Comparison of ENCODE assay signal across 26 cellular contexts in genomic region chr6:168367285-168367720, GRCh38. TPM values are rescaled to one million over a fixed set of nuclear protein-coding genes. Genes with fewer than 3 reads are reported as not detected.
DNase-seq lines count a peak whose midpoint lies in the region; ATAC-seq and TF ChIP-seq lines count a peak whose summit lies in the region.
"Had no signal": no experiment of that assay in that cellular context is flagged by ENCODE, and none has a peak within 500 bp of the region (broad histone marks: within the 10 kb centered on the region; RNA-seq: fewer than 3 reads in every experiment).

No MANE protein-coding gene starts in this region.

- H3K36me3 Mint-ChIP-seq in activated CD4-positive, alpha-beta memory T cell treated with anti-CD3 and anti-CD28 coated beads for 36 hours: no peaks in the 10 kb centered on the region
- H3K36me3 Mint-ChIP-seq: CD4-positive, CD25-positive, alpha-beta regulatory T cell; stimulated activated naive B cell treated with anti-CD40 and anti-IgM and Interleukin-4, amounts not matched to agents 10 μg/mL and 1 μg/mL and 100 μg/mL, for 72 hours had no signal

- H3K18ac ChIP-seq in trophoblast cell (ENCODE audit: low read length) (no peak overlapping the region), mesenchymal stem cell (ENCODE audit: low read depth in 1 of 2, low read length in 2 of 2) (no peak overlapping the region)

- H4K8ac ChIP-seq in trophoblast cell (ENCODE audit: low read depth, low read length): no peak overlapping the region
- no peak overlapping the region for H4K8ac ChIP-seq in mesenchymal stem cell (ENCODE audit: low read length)

- H4K12ac ChIP-seq in trophoblast cell (ENCODE audit: low read depth, low read length): no peak overlapping the region

- H3K4me2 ChIP-seq in trophoblast cell (ENCODE audit: low read length) (no peak overlapping the region), mesenchymal stem cell (ENCODE audit: low read length, poor library complexity, severe bottlenecking) (no peak overlapping the region)

- H3K4me3 Mint-ChIP-seq in activated CD4-positive, alpha-beta memory T cell treated with anti-CD3 and anti-CD28 coated beads for 36 hours: no peak overlapping the region
- H3K4me3 Mint-ChIP-seq: CD4-positive, CD25-positive, alpha-beta regulatory T cell; stimulated activated naive B cell treated with anti-CD40 and anti-IgM and Interleukin-4, amounts not matched to agents 10 μg/mL and 1 μg/mL and 100 μg/mL, for 72 hours had no signal

- H2BK12ac ChIP-seq in trophoblast cell (ENCODE audit: low read length): peak overlapping the region; percentile 20
- H2BK12ac ChIP-seq in mesenchymal stem cell (ENCODE audit: low read length in 2 of 2): no peak overlapping the region

- H3K4me1 ChIP-seq in trophoblast cell (ENCODE audit: control insufficient read depth in 1 of 2, insufficient read depth in 2 of 2, low read length in 2 of 2) (peaks cover 7 to 14% of the 10 kb centered on the region in 2 experiments), mesenchymal stem cell (ENCODE audit: control insufficient read depth, insufficient read depth, low read depth, low read length) (peaks cover 3% of the 10 kb centered on the region)
- H3K4me1 ChIP-seq: SJCRH30 had no signal

- H3K27ac Mint-ChIP-seq in activated CD4-positive, alpha-beta memory T cell treated with anti-CD3 and anti-CD28 coated beads for 36 hours: no peak overlapping the region
- H3K27ac Mint-ChIP-seq: CD4-positive, CD25-positive, alpha-beta regulatory T cell; progenitor cell of endocrine pancreas; stimulated activated naive B cell treated with anti-CD40 and anti-IgM and Interleukin-4, amounts not matched to agents 10 μg/mL and 1 μg/mL and 100 μg/mL, for 72 hours had no signal

- CTCF ChIA-PET in activated CD4-positive, alpha-beta memory T cell treated with anti-CD3 and anti-CD28 coated beads for 36 hours (lab: Charles Lee): no interaction called here

- no peak overlapping the region for H3K4ac ChIP-seq in trophoblast cell (ENCODE audit: low read depth, low read length)
- H3K4ac ChIP-seq in mesenchymal stem cell (ENCODE audit: low read depth in 1 of 2, low read length in 2 of 2): no peak overlapping the region

- H3K9me3 ChIP-seq in trophoblast cell (ENCODE audit: insufficient read depth, low read depth, low read length): peaks cover 5% of the 10 kb centered on the region
- H3K9me3 ChIP-seq in mesenchymal stem cell (ENCODE audit: control insufficient read depth, low read length): no peaks in the 10 kb centered on the region
- H3K9me3 ChIP-seq: SJCRH30 had no signal

- H3K27me3 ChIP-seq in trophoblast cell (ENCODE audit: insufficient read depth, low read length) (no peaks in the 10 kb centered on the region), mesenchymal stem cell (ENCODE audit: control insufficient read depth in 1 of 2, insufficient read depth in 1 of 2, low read length in 2 of 2) (peaks cover 11 to 27% of the 10 kb centered on the region in 2 experiments)

- peak overlapping the region; percentile 69 for H3K27ac ChIP-seq in trophoblast cell (ENCODE audit: low read depth, low read length)
- H3K27ac ChIP-seq in mesenchymal stem cell (ENCODE audit: low read length, poor library complexity, severe bottlenecking): no peak overlapping the region
- H3K27ac ChIP-seq: dorsolateral prefrontal cortex, SJCRH30 had no signal

- POLR2A ChIA-PET in activated CD4-positive, alpha-beta memory T cell treated with anti-CD3 and anti-CD28 coated beads for 36 hours (lab: Charles Lee): no interaction called here

- H4K91ac ChIP-seq in trophoblast cell (ENCODE audit: low read depth, low read length) (no peak overlapping the region), mesenchymal stem cell (ENCODE audit: low read length) (no peak overlapping the region)

- H2BK120ac ChIP-seq in trophoblast cell (ENCODE audit: insufficient read depth, low read length, poor library complexity) (no peak overlapping the region), mesenchymal stem cell (ENCODE audit: low read depth, low read length) (no peak overlapping the region)

- H2AFZ ChIP-seq in trophoblast cell (ENCODE audit: insufficient read depth, low read length, poor library complexity) (no peak overlapping the region), mesenchymal stem cell (ENCODE audit: low read depth, low read length) (no peak overlapping the region)

- H3K9me3 Mint-ChIP-seq in activated CD4-positive, alpha-beta memory T cell treated with anti-CD3 and anti-CD28 coated beads for 36 hours: no peaks in the 10 kb centered on the region

- H3K36me3 ChIP-seq in trophoblast cell (ENCODE audit: control insufficient read depth in 1 of 2, insufficient read depth in 2 of 2, low read length in 2 of 2) (no peaks in the 10 kb centered on the region), mesenchymal stem cell (ENCODE audit: control insufficient read depth in 1 of 2, insufficient read depth in 2 of 2, low read depth in 1 of 2, low read length in 2 of 2) (no peaks in the 10 kb centered on the region)
- H3K36me3 ChIP-seq: SJCRH30 had no signal

- H3K79me2 ChIP-seq in trophoblast cell (ENCODE audit: control insufficient read depth, insufficient read depth, low read length, poor library complexity): no peaks in the 10 kb centered on the region

- H2BK15ac ChIP-seq in mesenchymal stem cell (ENCODE audit: low read depth, poor library complexity, severe bottlenecking): no peak overlapping the region

- H3K4me3 ChIP-seq in fibroblast of the aortic adventitia (ENCODE audit: low read depth, low read length) (no peak overlapping the region), trophoblast cell (ENCODE audit: low read depth, low read length) (no peak overlapping the region), mesenchymal stem cell (ENCODE audit: insufficient read depth in 1 of 2, low read depth in 1 of 2, low read length in 2 of 2) (no peak overlapping the region)
- H3K4me3 ChIP-seq: dorsolateral prefrontal cortex, SJCRH30 had no signal

- H3K14ac ChIP-seq in trophoblast cell (ENCODE audit: low read length) (no peak overlapping the region), mesenchymal stem cell (ENCODE audit: low read length in 2 of 2) (no peak overlapping the region)

- DNase-seq in DMS79 (lab: John Stamatoyannopoulos, UW) (peak; percentile 12), NCI-H226 (peak; percentile 54), fibroblast of the aortic adventitia (ENCODE audit: low read depth) (peak; percentile 8), trophoblast cell (no peak), mesenchymal stem cell (no peak)
- no peak for DNase-seq in activated CD4-positive, alpha-beta memory T cell treated with anti-CD3 and anti-CD28 coated beads for 36 hours
- no peak for DNase-seq in activated CD8-positive, alpha-beta memory T cell treated with anti-CD3 and anti-CD28 coated beads, Interleukin-2, amount 50 U/mL, for 48 hours
- DNase-seq: activated CD4-positive, alpha-beta T cell treated with anti-CD3 and anti-CD28 coated beads for 1 hour; activated gamma-delta T cell; CD4-positive, CD25-positive, alpha-beta regulatory T cell; cerebellar nuclear complex; DMS 273 treated with DMSO at 0.1 percent for 48 hours; GOT3; kidney; NCI-H2171 treated with DMSO at 0.1 percent for 48 hours; NCI-H526 treated with DMSO at 0.1 percent for 48 hours; SJCRH30; stimulated activated CD4-positive, alpha-beta T cell treated with anti-CD3 and anti-CD28 coated beads, Interleukin-15, amount 100 ng/mL, for 24 hours; stimulated activated naive B cell treated with anti-CD40 and anti-IgM and Interleukin-4, amounts not matched to agents 10 μg/mL and 1 μg/mL and 100 μg/mL, for 72 hours had no signal

- H3K4me1 Mint-ChIP-seq in activated CD4-positive, alpha-beta memory T cell treated with anti-CD3 and anti-CD28 coated beads for 36 hours (ENCODE audit: low read depth): peaks cover 5% of the 10 kb centered on the region
- H3K4me1 Mint-ChIP-seq: stimulated activated naive B cell treated with anti-CD40 and anti-IgM and Interleukin-4, amounts not matched to agents 10 μg/mL and 1 μg/mL and 100 μg/mL, for 72 hours had no signal

- H3K27me3 Mint-ChIP-seq in activated CD4-positive, alpha-beta memory T cell treated with anti-CD3 and anti-CD28 coated beads for 36 hours: peaks cover 3% of the 10 kb centered on the region
- H3K27me3 Mint-ChIP-seq: CD4-positive, CD25-positive, alpha-beta regulatory T cell had no signal

- H3K79me1 ChIP-seq in trophoblast cell (ENCODE audit: low read length) (peaks cover 7% of the 10 kb centered on the region), mesenchymal stem cell (replicated peaks; ENCODE audit: low read length, poor library complexity, severe bottlenecking) (no peaks in the 10 kb centered on the region)

- intact Hi-C loops in activated CD4-positive, alpha-beta memory T cell treated with anti-CD3 and anti-CD28 coated beads for 36 hours (cut with micrococcal nuclease): no loop called here

- no CpG with 5 or more reads among the region's 15 CpGs for whole genome bisulfite sequencing in trophoblast cell (ENCODE audit: extremely low coverage, insufficient coverage, insufficient read length)
- 88% methylated on average over 15 of the region's 15 CpGs for WGBS in mesenchymal stem cell

- H3K23ac ChIP-seq in trophoblast cell (ENCODE audit: low read length) (no peak overlapping the region), mesenchymal stem cell (ENCODE audit: low read length in 2 of 2) (no peak overlapping the region)

- H2BK5ac ChIP-seq in trophoblast cell (ENCODE audit: low read depth, low read length, poor library complexity) (no peak overlapping the region), mesenchymal stem cell (ENCODE audit: low read depth, low read length, poor library complexity, severe bottlenecking) (no peak overlapping the region)

- TF ChIP-seq CTCF in fibroblast of the aortic adventitia (IDR thresholded peaks at IDR 0.05; ENCODE audit: insufficient read depth, low read length): no peak

- H2AK5ac ChIP-seq in trophoblast cell (ENCODE audit: low read length) (no peak overlapping the region), mesenchymal stem cell (ENCODE audit: low read length, severe bottlenecking) (no peak overlapping the region)

- no peak for ATAC-seq in HG03457 (IDR thresholded peaks at IDR 0.05; ENCODE audit: unreplicated experiment)
- ATAC-seq: stimulated activated naive B cell treated with anti-CD40 and anti-IgM and Interleukin-4, amounts not matched to agents 10 μg/mL and 1 μg/mL and 100 μg/mL, for 72 hours had no signal

- H3K9ac ChIP-seq in trophoblast cell (ENCODE audit: low read length) (no peak overlapping the region), mesenchymal stem cell (ENCODE audit: low read length) (no peak overlapping the region)

RNA-seq across cellular contexts. Expression of gene DACT2, which starts 47.7 kb away (rescaled TPM):
- total RNA-seq in fibroblast of the aortic adventitia (ENCODE audit: low replicate concordance): 0.27 and 0.98 TPM in 2 replicates
- 30.3 and 30.7 TPM in 2 replicates for polyA plus RNA-seq in trophoblast cell (2013)
- total RNA-seq in activated CD4-positive, alpha-beta memory T cell treated with anti-CD3 and anti-CD28 coated beads for 36 hours: not detected
- not detected for polyA plus RNA-seq in mesenchymal stem cell (2013, experiment 1 of 2)
- 0.03 TPM for polyA plus RNA-seq in mesenchymal stem cell (2013, experiment 2 of 2)
- total RNA-seq: CD4-positive, CD25-positive, alpha-beta regulatory T cell; fibroblast of lung; glomerular endothelial cell; LHCN-M2; lung microvascular endothelial cell; SJCRH30 had no signal
- polyA plus RNA-seq: CD4-positive, CD25-positive, alpha-beta regulatory T cell; fibroblast of lung had no signal

Comparison
In these comparisons a context has a peak if more than half of its experiments do, and no peak if none do; other contexts are left out.
1. DNase-seq: peak in DMS79 (single experiment), NCI-H226 (single experiment) and fibroblast of the aortic adventitia (single experiment); none in trophoblast cell (0 of 2), activated CD4-positive, alpha-beta memory T cell treated with anti-CD3 and anti-CD28 coated beads for 36 hours (single experiment), mesenchymal stem cell (single experiment) and activated CD8-positive, alpha-beta memory T cell treated with anti-CD3 and anti-CD28 coated beads, Interleukin-2, amount 50 U/mL, for 48 hours (single experiment).